ENCODE assay signal across 15 cellular contexts in genomic region chr3:112685435-112685834, GRCh38. TPM values are rescaled to one million over a fixed set of nuclear protein-coding genes. Genes with fewer than 3 reads are reported as not detected.
A peak's percentile ranks its signal among the peaks of the same experiment; 100 is the strongest.
DNase-seq lines count a peak whose midpoint lies in the region; ATAC-seq and TF ChIP-seq lines count a peak whose summit lies in the region.
"Had no signal": no experiment of that assay in that cellular context is flagged by ENCODE, and none has a peak within 500 bp of the region (broad histone marks: within the 10 kb centered on the region; RNA-seq: fewer than 3 reads in every experiment).

No MANE protein-coding gene starts in this region.

- no peak overlapping the region for H3K9ac ChIP-seq in adipocyte (ENCODE audit: low read length)

- H3K27me3 ChIP-seq in adipocyte (replicated peaks; ENCODE audit: control insufficient read depth, insufficient read depth, low read length), result no peaks in the 10 kb centered on the region
- H3K27me3 ChIP-seq: adrenal gland had no signal

- no peaks in the 10 kb centered on the region for H3K36me3 ChIP-seq in adipocyte (ENCODE audit: control insufficient read depth, insufficient read depth, low read length, severe bottlenecking)
- H3K36me3 ChIP-seq: adrenal gland had no signal

- H3K4me3 ChIP-seq in AG04449 (ENCODE audit: low read depth, low read length) (no peak overlapping the region), adipocyte (ENCODE audit: low read length) (no peak overlapping the region), fibroblast of villous mesenchyme (ENCODE audit: low read depth, low read length) (no peak overlapping the region)
- H3K4me3 ChIP-seq: adrenal gland had no signal

- H3K4me1 ChIP-seq in adipocyte (ENCODE audit: control insufficient read depth, insufficient read depth, low read length), result peaks cover 21% of the 10 kb centered on the region
- H3K4me1 ChIP-seq: adrenal gland had no signal

- no peak for TF ChIP-seq CTCF in AG04449 (IDR thresholded peaks at IDR 0.05; ENCODE audit: insufficient read depth, low read length, missing control alignments)
- TF ChIP-seq CTCF in fibroblast of villous mesenchyme (IDR thresholded peaks at IDR 0.05; ENCODE audit: insufficient read depth, low read depth, low read length), result no peak

- POLR2A ChIA-PET in AG04449 (lab: Yijun Ruan, JAX), result interaction anchor here (0.6 to 1.1 kb wide), 4 partner anchors 10 to 88 kb away, joined by 3 to 6 read pairs (median 6); no protein-coding TSS in a partner anchor

- CTCF ChIA-PET in AG04449 (lab: Yijun Ruan, JAX), result interaction anchor here (0.6 to 2.1 kb wide), 6 partner anchors 9 to 50 kb away, joined by 3 to 13 read pairs (median 3); no protein-coding TSS in a partner anchor

- ATAC-seq in HG02885 (IDR thresholded peaks at IDR 0.05; ENCODE audit: poor library complexity, unreplicated experiment) (no peak), GM19463 (IDR thresholded peaks at IDR 0.05; ENCODE audit: unreplicated experiment) (no peak)
- ATAC-seq: left colon; stimulated activated memory B cell treated with anti-CD40 and anti-IgM and Interleukin-4, amounts not matched to agents 10 μg/mL and 1 μg/mL and 100 μg/mL, for 72 hours had no signal

- no peaks in the 10 kb centered on the region for H3K9me3 ChIP-seq in adipocyte (ENCODE audit: control insufficient read depth, low read length)
- H3K9me3 ChIP-seq: adrenal gland had no signal

- DNase-seq in AG04449 (ENCODE audit: low read depth, low spot score), result peak; percentile 71
- DNase-seq in H4 (ENCODE audit: low spot score), result peak; percentile 32
- peak; percentile 95 for DNase-seq in adipocyte (ENCODE audit: low read depth)
- DNase-seq in fibroblast of villous mesenchyme (ENCODE audit: low read depth), result peak; percentile 83
- no peak for DNase-seq in NCI-H146 (lab: John Stamatoyannopoulos, UW)
- no peak for DNase-seq in NCI-H345 (lab: John Stamatoyannopoulos, UW)
- DNase-seq: ACHN; activated CD4-positive, alpha-beta memory T cell treated with anti-CD3 and anti-CD28 coated beads, Interleukin-2, amount 10 ng/mL, durations not matched to agents 7 days and 5 days; adrenal gland; hippocampal formation; left colon; NCI-H1417 had no signal

RNA-seq across cellular contexts. Expression of gene CCDC80, which starts 44.5 kb away (rescaled TPM):
- 31.7 and 61.0 TPM in 2 replicates for total RNA-seq in H4 (2014; rRNA removed; shearing (Covaris generic))
- 158 and 180 TPM in 2 replicates for total RNA-seq in fibroblast of villous mesenchyme

Comparison
In these comparisons a context has a peak if more than half of its experiments do, and no peak if none do; other contexts are left out.
1. DNase-seq: peak in AG04449 (single experiment), H4 (single experiment), adipocyte (single experiment) and fibroblast of villous mesenchyme (single experiment); none in NCI-H146 (single experiment) and NCI-H345 (single experiment).